2 cellular contexts compared by ENCODE assay signal in the genomic region with DNA sequence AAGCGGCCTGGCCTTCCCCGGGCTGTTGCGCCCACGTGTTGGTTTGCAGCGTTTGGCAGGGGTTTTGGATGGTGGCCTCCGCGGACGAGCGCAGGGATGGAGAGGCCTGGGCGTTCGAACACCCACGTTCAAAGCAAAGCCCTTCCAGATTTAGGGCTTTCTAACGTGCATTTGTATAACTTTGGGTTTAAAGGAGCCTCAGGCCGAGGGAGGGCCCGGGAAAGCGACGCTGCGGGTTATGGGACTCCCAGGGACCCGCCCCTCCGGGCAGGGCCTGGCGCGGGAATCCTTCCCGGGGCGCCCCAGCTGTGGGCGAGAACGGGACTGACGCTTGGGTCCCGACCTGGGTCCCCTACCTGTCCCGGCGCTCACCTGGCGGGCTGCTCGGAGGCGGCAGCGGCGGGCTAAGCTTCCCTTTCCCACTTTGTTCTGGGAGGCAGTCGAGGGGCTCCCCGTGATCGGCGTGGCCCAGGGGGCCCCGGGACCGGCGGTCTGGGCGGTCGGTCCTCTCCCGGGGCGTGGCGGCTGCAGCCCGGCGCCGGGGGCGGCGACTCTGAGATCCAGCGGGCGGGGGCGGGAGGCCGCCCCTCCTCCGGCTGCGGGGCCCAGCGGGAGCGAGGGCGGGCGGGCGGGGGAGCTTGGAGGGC.
TF ChIP-seq lines count a peak whose summit lies in the region.

A gene with protein sequence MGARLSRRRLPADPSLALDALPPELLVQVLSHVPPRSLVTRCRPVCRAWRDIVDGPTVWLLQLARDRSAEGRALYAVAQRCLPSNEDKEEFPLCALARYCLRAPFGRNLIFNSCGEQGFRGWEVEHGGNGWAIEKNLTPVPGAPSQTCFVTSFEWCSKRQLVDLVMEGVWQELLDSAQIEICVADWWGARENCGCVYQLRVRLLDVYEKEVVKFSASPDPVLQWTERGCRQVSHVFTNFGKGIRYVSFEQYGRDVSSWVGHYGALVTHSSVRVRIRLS (minus strand): TSS at position 529 of the 647 bp plus-strand sequence. CDS start 25,423 bp downstream, outside the sequence.

TF ChIP-seq in A549, 52 proteins besides CTCF, POLR2A, EP300 and RAD21 (continued from another document and continues in another):
- TF ChIP-seq, protein P1, sequence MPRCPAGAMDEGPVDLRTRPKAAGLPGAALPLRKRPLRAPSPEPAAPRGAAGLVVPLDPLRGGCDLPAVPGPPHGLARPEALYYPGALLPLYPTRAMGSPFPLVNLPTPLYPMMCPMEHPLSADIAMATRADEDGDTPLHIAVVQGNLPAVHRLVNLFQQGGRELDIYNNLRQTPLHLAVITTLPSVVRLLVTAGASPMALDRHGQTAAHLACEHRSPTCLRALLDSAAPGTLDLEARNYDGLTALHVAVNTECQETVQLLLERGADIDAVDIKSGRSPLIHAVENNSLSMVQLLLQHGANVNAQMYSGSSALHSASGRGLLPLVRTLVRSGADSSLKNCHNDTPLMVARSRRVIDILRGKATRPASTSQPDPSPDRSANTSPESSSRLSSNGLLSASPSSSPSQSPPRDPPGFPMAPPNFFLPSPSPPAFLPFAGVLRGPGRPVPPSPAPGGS (IDR thresholded peaks at IDR 0.05): no peak; the same call in 2 of the 3 replicates
- peak; percentile 89; the same call in 1 of the 2 replicates for TF ChIP-seq HOXB13 (CRISPR knock-in tag; IDR thresholded peaks at IDR 0.05; ENCODE audit: low read depth)
- no peak; the same call in 1 of the 2 replicates for TF ChIP-seq SREBF2 (IDR thresholded peaks at IDR 0.05)
- peak; percentile 51; the same call in 1 of the 2 replicates for TF ChIP-seq CHD4 (IDR thresholded peaks at IDR 0.05; ENCODE audit: borderline replicate concordance)
- peak; percentile 81; the same call in 1 of the 2 replicates for TF ChIP-seq EHF (CRISPR knock-in tag; IDR thresholded peaks at IDR 0.05)
- no peak for TF ChIP-seq EHMT2 (IDR thresholded peaks at IDR 0.05; ENCODE audit: low read depth)
- no peak for TF ChIP-seq NR3C1 (IDR thresholded peaks at IDR 0.05)
- TF ChIP-seq, protein P2, sequence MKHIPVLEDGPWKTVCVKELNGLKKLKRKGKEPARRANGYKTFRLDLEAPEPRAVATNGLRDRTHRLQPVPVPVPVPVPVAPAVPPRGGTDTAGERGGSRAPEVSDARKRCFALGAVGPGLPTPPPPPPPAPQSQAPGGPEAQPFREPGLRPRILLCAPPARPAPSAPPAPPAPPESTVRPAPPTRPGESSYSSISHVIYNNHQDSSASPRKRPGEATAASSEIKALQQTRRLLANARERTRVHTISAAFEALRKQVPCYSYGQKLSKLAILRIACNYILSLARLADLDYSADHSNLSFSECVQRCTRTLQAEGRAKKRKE (CRISPR knock-in tag; IDR thresholded peaks at IDR 0.05; ENCODE audit: low read depth): peak; percentile 89
- TF ChIP-seq, protein P3, sequence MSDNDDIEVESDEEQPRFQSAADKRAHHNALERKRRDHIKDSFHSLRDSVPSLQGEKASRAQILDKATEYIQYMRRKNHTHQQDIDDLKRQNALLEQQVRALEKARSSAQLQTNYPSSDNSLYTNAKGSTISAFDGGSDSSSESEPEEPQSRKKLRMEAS (IDR thresholded peaks at IDR 0.05): peak; percentile 100
- TF ChIP-seq, protein P4, sequence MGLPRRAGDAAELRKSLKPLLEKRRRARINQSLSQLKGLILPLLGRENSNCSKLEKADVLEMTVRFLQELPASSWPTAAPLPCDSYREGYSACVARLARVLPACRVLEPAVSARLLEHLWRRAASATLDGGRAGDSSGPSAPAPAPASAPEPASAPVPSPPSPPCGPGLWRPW (IDR thresholded peaks at IDR 0.05): no peak
- no peak for TF ChIP-seq NPAS2 (CRISPR knock-in tag; IDR thresholded peaks at IDR 0.05; ENCODE audit: borderline replicate concordance)
- no peak for TF ChIP-seq SMC3 (IDR thresholded peaks at IDR 0.05)
- TF ChIP-seq, protein P5, sequence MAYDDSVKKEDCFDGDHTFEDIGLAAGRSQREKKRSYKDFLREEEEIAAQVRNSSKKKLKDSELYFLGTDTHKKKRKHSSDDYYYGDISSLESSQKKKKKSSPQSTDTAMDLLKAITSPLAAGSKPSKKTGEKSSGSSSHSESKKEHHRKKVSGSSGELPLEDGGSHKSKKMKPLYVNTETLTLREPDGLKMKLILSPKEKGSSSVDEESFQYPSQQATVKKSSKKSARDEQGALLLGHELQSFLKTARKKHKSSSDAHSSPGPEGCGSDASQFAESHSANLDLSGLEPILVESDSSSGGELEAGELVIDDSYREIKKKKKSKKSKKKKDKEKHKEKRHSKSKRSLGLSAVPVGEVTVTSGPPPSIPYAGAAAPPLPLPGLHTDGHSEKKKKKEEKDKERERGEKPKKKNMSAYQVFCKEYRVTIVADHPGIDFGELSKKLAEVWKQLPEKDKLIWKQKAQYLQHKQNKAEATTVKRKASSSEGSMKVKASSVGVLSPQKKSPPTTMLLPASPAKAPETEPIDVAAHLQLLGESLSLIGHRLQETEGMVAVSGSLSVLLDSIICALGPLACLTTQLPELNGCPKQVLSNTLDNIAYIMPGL (CRISPR knock-in tag; IDR thresholded peaks at IDR 0.05; ENCODE audit: borderline replicate concordance): peak; percentile 58
- no peak for TF ChIP-seq ESRRA (IDR thresholded peaks at IDR 0.05; ENCODE audit: borderline replicate concordance, low read length)
- TF ChIP-seq KDM1A (IDR thresholded peaks at IDR 0.05; ENCODE audit: low read depth): 0 out of 2 replicates have a peak, but pooled peaks have one; percentile 29
- TF ChIP-seq CEBPB (IDR thresholded peaks at IDR 0.05): no peak
- peak in 1 of 2 experiments; percentile 90; a peak in 3 of 5 replicates for TF ChIP-seq JUN (IDR thresholded peaks at IDR 0.05)
- TF ChIP-seq ZFP36 (IDR thresholded peaks at IDR 0.05; ENCODE audit: borderline replicate concordance, partially characterized antibody): peak; percentile 88
- TF ChIP-seq TFCP2L1 (CRISPR knock-in tag; IDR thresholded peaks at IDR 0.05): 0 out of 2 replicates have a peak, but pooled peaks have one; percentile 58
- TF ChIP-seq ZSCAN20 (CRISPR knock-in tag; IDR thresholded peaks at IDR 0.05): no peak
- TF ChIP-seq, protein P6, sequence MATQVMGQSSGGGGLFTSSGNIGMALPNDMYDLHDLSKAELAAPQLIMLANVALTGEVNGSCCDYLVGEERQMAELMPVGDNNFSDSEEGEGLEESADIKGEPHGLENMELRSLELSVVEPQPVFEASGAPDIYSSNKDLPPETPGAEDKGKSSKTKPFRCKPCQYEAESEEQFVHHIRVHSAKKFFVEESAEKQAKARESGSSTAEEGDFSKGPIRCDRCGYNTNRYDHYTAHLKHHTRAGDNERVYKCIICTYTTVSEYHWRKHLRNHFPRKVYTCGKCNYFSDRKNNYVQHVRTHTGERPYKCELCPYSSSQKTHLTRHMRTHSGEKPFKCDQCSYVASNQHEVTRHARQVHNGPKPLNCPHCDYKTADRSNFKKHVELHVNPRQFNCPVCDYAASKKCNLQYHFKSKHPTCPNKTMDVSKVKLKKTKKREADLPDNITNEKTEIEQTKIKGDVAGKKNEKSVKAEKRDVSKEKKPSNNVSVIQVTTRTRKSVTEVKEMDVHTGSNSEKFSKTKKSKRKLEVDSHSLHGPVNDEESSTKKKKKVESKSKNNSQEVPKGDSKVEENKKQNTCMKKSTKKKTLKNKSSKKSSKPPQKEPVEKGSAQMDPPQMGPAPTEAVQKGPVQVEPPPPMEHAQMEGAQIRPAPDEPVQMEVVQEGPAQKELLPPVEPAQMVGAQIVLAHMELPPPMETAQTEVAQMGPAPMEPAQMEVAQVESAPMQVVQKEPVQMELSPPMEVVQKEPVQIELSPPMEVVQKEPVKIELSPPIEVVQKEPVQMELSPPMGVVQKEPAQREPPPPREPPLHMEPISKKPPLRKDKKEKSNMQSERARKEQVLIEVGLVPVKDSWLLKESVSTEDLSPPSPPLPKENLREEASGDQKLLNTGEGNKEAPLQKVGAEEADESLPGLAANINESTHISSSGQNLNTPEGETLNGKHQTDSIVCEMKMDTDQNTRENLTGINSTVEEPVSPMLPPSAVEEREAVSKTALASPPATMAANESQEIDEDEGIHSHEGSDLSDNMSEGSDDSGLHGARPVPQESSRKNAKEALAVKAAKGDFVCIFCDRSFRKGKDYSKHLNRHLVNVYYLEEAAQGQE (IDR thresholded peaks at IDR 0.05): no peak; the same call in 1 of the 2 replicates
- TF ChIP-seq GATA3 (IDR thresholded peaks at IDR 0.05; ENCODE audit: borderline replicate concordance): no peak

TF ChIP-seq in K562, 482 proteins besides CTCF, POLR2A, EP300 and RAD21 (continues in another document):
- TF ChIP-seq, protein P7, sequence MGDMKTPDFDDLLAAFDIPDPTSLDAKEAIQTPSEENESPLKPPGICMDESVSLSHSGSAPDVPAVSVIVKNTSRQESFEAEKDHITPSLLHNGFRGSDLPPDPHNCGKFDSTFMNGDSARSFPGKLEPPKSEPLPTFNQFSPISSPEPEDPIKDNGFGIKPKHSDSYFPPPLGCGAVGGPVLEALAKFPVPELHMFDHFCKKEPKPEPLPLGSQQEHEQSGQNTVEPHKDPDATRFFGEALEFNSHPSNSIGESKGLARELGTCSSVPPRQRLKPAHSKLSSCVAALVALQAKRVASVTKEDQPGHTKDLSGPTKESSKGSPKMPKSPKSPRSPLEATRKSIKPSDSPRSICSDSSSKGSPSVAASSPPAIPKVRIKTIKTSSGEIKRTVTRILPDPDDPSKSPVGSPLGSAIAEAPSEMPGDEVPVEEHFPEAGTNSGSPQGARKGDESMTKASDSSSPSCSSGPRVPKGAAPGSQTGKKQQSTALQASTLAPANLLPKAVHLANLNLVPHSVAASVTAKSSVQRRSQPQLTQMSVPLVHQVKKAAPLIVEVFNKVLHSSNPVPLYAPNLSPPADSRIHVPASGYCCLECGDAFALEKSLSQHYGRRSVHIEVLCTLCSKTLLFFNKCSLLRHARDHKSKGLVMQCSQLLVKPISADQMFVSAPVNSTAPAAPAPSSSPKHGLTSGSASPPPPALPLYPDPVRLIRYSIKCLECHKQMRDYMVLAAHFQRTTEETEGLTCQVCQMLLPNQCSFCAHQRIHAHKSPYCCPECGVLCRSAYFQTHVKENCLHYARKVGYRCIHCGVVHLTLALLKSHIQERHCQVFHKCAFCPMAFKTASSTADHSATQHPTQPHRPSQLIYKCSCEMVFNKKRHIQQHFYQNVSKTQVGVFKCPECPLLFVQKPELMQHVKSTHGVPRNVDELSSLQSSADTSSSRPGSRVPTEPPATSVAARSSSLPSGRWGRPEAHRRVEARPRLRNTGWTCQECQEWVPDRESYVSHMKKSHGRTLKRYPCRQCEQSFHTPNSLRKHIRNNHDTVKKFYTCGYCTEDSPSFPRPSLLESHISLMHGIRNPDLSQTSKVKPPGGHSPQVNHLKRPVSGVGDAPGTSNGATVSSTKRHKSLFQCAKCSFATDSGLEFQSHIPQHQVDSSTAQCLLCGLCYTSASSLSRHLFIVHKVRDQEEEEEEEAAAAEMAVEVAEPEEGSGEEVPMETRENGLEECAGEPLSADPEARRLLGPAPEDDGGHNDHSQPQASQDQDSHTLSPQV (IDR thresholded peaks at IDR 0.05): peak; percentile 85
- TF ChIP-seq, protein P8, sequence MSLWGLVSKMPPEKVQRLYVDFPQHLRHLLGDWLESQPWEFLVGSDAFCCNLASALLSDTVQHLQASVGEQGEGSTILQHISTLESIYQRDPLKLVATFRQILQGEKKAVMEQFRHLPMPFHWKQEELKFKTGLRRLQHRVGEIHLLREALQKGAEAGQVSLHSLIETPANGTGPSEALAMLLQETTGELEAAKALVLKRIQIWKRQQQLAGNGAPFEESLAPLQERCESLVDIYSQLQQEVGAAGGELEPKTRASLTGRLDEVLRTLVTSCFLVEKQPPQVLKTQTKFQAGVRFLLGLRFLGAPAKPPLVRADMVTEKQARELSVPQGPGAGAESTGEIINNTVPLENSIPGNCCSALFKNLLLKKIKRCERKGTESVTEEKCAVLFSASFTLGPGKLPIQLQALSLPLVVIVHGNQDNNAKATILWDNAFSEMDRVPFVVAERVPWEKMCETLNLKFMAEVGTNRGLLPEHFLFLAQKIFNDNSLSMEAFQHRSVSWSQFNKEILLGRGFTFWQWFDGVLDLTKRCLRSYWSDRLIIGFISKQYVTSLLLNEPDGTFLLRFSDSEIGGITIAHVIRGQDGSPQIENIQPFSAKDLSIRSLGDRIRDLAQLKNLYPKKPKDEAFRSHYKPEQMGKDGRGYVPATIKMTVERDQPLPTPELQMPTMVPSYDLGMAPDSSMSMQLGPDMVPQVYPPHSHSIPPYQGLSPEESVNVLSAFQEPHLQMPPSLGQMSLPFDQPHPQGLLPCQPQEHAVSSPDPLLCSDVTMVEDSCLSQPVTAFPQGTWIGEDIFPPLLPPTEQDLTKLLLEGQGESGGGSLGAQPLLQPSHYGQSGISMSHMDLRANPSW (CRISPR knock-in tag; IDR thresholded peaks at IDR 0.05): no peak
- TF ChIP-seq BRF1 (IDR thresholded peaks at IDR 0.05; ENCODE audit: borderline replicate concordance, extremely low read depth, insufficient read length) (no peak), MXI1 (IDR thresholded peaks at IDR 0.05; ENCODE audit: low read depth, low read length) (peak; percentile 80), HMGN3 (IDR thresholded peaks at IDR 0.05; ENCODE audit: borderline replicate concordance, extremely low read depth, insufficient read length, low read depth, low read length) (peak; percentile 26), NFIX (CRISPR knock-in tag; IDR thresholded peaks at IDR 0.05; ENCODE audit: low read depth) (no peak), TCF7 (IDR thresholded peaks at IDR 0.05; ENCODE audit: borderline replicate concordance) (no peak), TCF3 (CRISPR knock-in tag; IDR thresholded peaks at IDR 0.05) (no peak)
- TF ChIP-seq, protein P9, sequence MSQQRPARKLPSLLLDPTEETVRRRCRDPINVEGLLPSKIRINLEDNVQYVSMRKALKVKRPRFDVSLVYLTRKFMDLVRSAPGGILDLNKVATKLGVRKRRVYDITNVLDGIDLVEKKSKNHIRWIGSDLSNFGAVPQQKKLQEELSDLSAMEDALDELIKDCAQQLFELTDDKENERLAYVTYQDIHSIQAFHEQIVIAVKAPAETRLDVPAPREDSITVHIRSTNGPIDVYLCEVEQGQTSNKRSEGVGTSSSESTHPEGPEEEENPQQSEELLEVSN (IDR thresholded peaks at IDR 0.05; ENCODE audit: borderline replicate concordance in 1 of 2, extremely low read depth in 1 of 2, insufficient read depth in 1 of 2, insufficient read length in 1 of 2, low read depth in 1 of 2, low read length in 1 of 2, poor library complexity in 1 of 2, severe bottlenecking in 1 of 2): peak; percentile 72 to 77
- TF ChIP-seq, protein P10, sequence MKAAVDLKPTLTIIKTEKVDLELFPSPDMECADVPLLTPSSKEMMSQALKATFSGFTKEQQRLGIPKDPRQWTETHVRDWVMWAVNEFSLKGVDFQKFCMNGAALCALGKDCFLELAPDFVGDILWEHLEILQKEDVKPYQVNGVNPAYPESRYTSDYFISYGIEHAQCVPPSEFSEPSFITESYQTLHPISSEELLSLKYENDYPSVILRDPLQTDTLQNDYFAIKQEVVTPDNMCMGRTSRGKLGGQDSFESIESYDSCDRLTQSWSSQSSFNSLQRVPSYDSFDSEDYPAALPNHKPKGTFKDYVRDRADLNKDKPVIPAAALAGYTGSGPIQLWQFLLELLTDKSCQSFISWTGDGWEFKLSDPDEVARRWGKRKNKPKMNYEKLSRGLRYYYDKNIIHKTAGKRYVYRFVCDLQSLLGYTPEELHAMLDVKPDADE (conservative IDR thresholded peaks at IDR 0.05; ENCODE audit: control insufficient read depth, low read depth, low read length): peak; percentile 19; the same call in 1 of the 2 replicates
